Comparison of ENCODE assay signal across 21 cellular contexts in the genomic region with DNA sequence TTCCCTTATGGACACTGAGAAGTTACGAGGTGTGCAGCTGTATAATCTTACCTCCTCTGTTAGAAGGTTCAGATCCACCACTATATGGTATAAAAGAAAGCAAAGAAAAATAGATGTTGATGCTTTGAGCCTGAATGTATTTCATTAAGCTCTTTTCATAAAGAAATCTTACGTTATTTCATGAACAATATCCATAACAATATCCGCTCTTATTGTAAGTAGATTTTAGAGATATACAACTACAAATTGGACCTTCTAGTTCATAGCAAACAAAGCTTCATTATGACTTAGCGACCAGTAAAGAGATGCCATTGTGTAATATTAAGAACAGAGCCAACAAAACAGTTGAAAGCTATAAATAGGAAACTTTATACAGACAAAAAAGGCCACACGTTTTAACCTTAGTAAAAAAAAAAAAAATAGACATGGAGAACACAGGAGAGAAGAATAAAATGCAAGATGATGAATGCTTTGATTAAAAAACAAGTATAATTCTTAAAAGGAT.
"Had no signal": no experiment of that assay in that cellular context is flagged by ENCODE, and none has a peak within 500 bp of the region (broad histone marks: within the 10 kb centered on the region; RNA-seq: fewer than 3 reads in every experiment).

No MANE protein-coding gene starts in this region.

- DNase-seq: activated CD4-positive, alpha-beta T cell treated with anti-CD3 and anti-CD28 coated beads, Interleukin-2, amount 10 ng/mL, durations not matched to agents 24 days and 14 days; activated CD8-positive, alpha-beta T cell treated with anti-CD3 and anti-CD28 coated beads, Interleukin-2, amount 10 ng/mL, durations not matched to agents 7 days and 5 days; activated T-cell treated with anti-CD3 and anti-CD28 coated beads, Interleukin-2, amount 50 U/mL, for 1 hour; adrenal gland; effector memory CD4-positive, alpha-beta T cell; left ventricle myocardium inferior; right cardiac atrium; stimulated activated CD4-positive, alpha-beta T cell treated with anti-CD3 and anti-CD28 coated beads, Interleukin-1b, Interleukin-23, amount 100 ng/mL, for 48 hours; T-cell had no signal

- H3K4me1 Mint-ChIP-seq: activated CD4-positive, alpha-beta T cell treated with anti-CD3 and anti-CD28 coated beads, Interleukin-2, amount 10 ng/mL, durations not matched to agents 24 days and 14 days; activated T-helper 17 cell treated with anti-CD3 and anti-CD28 coated beads, Interleukin-2, amount 50 U/mL, for 72 hours; central memory CD8-positive, alpha-beta T cell; T-cell had no signal

- H3K9me3 Mint-ChIP-seq: activated CD4-positive, alpha-beta T cell treated with anti-CD3 and anti-CD28 coated beads, Interleukin-2, amount 10 ng/mL, durations not matched to agents 24 days and 14 days; activated T-helper 17 cell treated with anti-CD3 and anti-CD28 coated beads, Interleukin-2, amount 50 U/mL, for 72 hours; stimulated activated naive CD8-positive, alpha-beta T cell treated with anti-CD3 and anti-CD28 coated beads, Interleukin-15, Interleukin-2, amounts not matched to agents 100 ng/mL and 50 ng/mL, for 24 hours; T-helper 2 cell treated with Interferon-gamma antibody and Interleukin-4, amounts not matched to agents 5 μg/mL and 100 μg/mL, for 36 hours had no signal

- H3K36me3 ChIP-seq: adrenal gland, esophagus muscularis mucosa, left ventricle myocardium inferior, suprapubic skin had no signal

- H3K27ac Mint-ChIP-seq: activated CD4-positive, alpha-beta T cell treated with anti-CD3 and anti-CD28 coated beads, Interleukin-2, amount 10 ng/mL, durations not matched to agents 24 days and 14 days; activated CD8-positive, alpha-beta T cell treated with anti-CD3 and anti-CD28 coated beads, Interleukin-2, amount 10 ng/mL, durations not matched to agents 7 days and 5 days; activated naive CD8-positive, alpha-beta T cell; activated T-helper 17 cell treated with anti-CD3 and anti-CD28 coated beads, Interleukin-2, amount 50 U/mL, for 72 hours; stimulated activated naive CD8-positive, alpha-beta T cell treated with anti-CD3 and anti-CD28 coated beads, Interleukin-15, Interleukin-2, amounts not matched to agents 100 ng/mL and 50 ng/mL, for 24 hours; T-cell; T-helper 2 cell treated with Interferon-gamma antibody and Interleukin-4, amounts not matched to agents 5 μg/mL and 100 μg/mL, for 36 hours had no signal

- H3K9me3 ChIP-seq: esophagus muscularis mucosa, left ventricle myocardium inferior, suprapubic skin, tibial nerve had no signal

- H3K4me3 Mint-ChIP-seq: activated CD4-positive, alpha-beta T cell treated with anti-CD3 and anti-CD28 coated beads, Interleukin-2, amount 10 ng/mL, durations not matched to agents 24 days and 14 days; activated CD8-positive, alpha-beta T cell treated with anti-CD3 and anti-CD28 coated beads, Interleukin-2, amount 10 ng/mL, durations not matched to agents 7 days and 5 days; activated naive CD8-positive, alpha-beta T cell; activated T-helper 17 cell treated with anti-CD3 and anti-CD28 coated beads, Interleukin-2, amount 50 U/mL, for 72 hours; central memory CD8-positive, alpha-beta T cell; stimulated activated naive CD8-positive, alpha-beta T cell treated with anti-CD3 and anti-CD28 coated beads, Interleukin-15, Interleukin-2, amounts not matched to agents 100 ng/mL and 50 ng/mL, for 24 hours; T-cell; T-helper 2 cell treated with Interferon-gamma antibody and Interleukin-4, amounts not matched to agents 5 μg/mL and 100 μg/mL, for 36 hours had no signal

- ATAC-seq: activated CD4-positive, CD25-positive, alpha-beta regulatory T cell treated with anti-CD3 and anti-CD28 coated beads, Interleukin-2, amount 50 U/mL, for 24 hours; activated CD8-positive, alpha-beta T cell treated with anti-CD3 and anti-CD28 coated beads, Interleukin-2, amount 10 ng/mL, durations not matched to agents 7 days and 5 days; activated T-helper 17 cell treated with anti-CD3 and anti-CD28 coated beads, Interleukin-2, amount 50 U/mL, for 72 hours; right cardiac atrium; SK-N-SH treated with all-trans-retinoic acid at 6 μM for 48 hours; T-cell had no signal

- H3K27ac ChIP-seq: adrenal gland, esophagus muscularis mucosa, left ventricle myocardium inferior, skin epidermis, suprapubic skin, VCaP had no signal

- H3K36me3 Mint-ChIP-seq: activated naive CD8-positive, alpha-beta T cell; T-cell had no signal

- H3K27me3 ChIP-seq: adrenal gland, esophagus muscularis mucosa, suprapubic skin, tibial nerve had no signal

- H3K4me3 ChIP-seq: adrenal gland, esophagus muscularis mucosa, left ventricle myocardium inferior, skin epidermis, suprapubic skin, tibial nerve had no signal

- H3K27me3 Mint-ChIP-seq: activated CD4-positive, alpha-beta T cell treated with anti-CD3 and anti-CD28 coated beads, Interleukin-2, amount 10 ng/mL, durations not matched to agents 24 days and 14 days; activated naive CD8-positive, alpha-beta T cell; activated T-helper 17 cell treated with anti-CD3 and anti-CD28 coated beads, Interleukin-2, amount 50 U/mL, for 72 hours; central memory CD8-positive, alpha-beta T cell; stimulated activated naive CD8-positive, alpha-beta T cell treated with anti-CD3 and anti-CD28 coated beads, Interleukin-15, Interleukin-2, amounts not matched to agents 100 ng/mL and 50 ng/mL, for 24 hours; T-cell had no signal
